Comparison of ENCODE assay signal across 16 cellular contexts in genomic region chr12:24246921-24247320, GRCh38.
DNase-seq lines count a peak whose midpoint lies in the region; ATAC-seq and TF ChIP-seq lines count a peak whose summit lies in the region.
"Had no signal": no experiment of that assay in that cellular context is flagged by ENCODE, and none has a peak within 500 bp of the region (broad histone marks: within the 10 kb centered on the region; RNA-seq: fewer than 3 reads in every experiment).

No MANE protein-coding gene starts in this region.

- H3K4me3 ChIP-seq in Caco-2 (ENCODE audit: low read depth, low read length) (no peak overlapping the region), SJCRH30 (no peak overlapping the region)
- H3K4me3 ChIP-seq: GM23338, HAP-1 had no signal

- H3K4me1 ChIP-seq in Caco-2 (no peaks in the 10 kb centered on the region), SJCRH30 (no peaks in the 10 kb centered on the region), foreskin keratinocyte (peaks cover 4% of the 10 kb centered on the region)
- H3K4me1 ChIP-seq: HAP-1 had no signal

- no peaks in the 10 kb centered on the region for H3K36me3 ChIP-seq in Caco-2 (ENCODE audit: control insufficient read depth, insufficient read depth, low read length)
- no peaks in the 10 kb centered on the region for H3K36me3 ChIP-seq in SJCRH30
- H3K36me3 ChIP-seq: HAP-1 had no signal

- no TSS peak for BruUV-seq in Caco-2 (replicated peaks; lab: Mats Ljungman, UMichigan)

- no peaks in the 10 kb centered on the region for H3K4me1 Mint-ChIP-seq in Caco-2 (ENCODE audit: low read depth, unreplicated experiment)
- H3K4me1 Mint-ChIP-seq in WTC11: peaks cover 58% of the 10 kb centered on the region
- H3K4me1 Mint-ChIP-seq: B cell had no signal

- no peaks in the 10 kb centered on the region for H3K27me3 Mint-ChIP-seq in Caco-2 (ENCODE audit: insufficient read depth, unreplicated experiment)
- H3K27me3 Mint-ChIP-seq in WTC11 (ENCODE audit: low read depth): no peaks in the 10 kb centered on the region
- H3K27me3 Mint-ChIP-seq: B cell; CD4-positive, alpha-beta T cell had no signal

- intact Hi-C loops in Caco-2 (cut with micrococcal nuclease; ENCODE audit: unreplicated experiment): loop anchor here (1.0 kb wide), 1 partner anchor 9 kb away; no protein-coding TSS in a partner anchor

- POLR2A ChIA-PET in Caco-2 (lab: Charles Lee): no interaction called here
- POLR2A ChIA-PET in WTC11 (lab: Charles Lee): no interaction called here

- H3K36me3 Mint-ChIP-seq in Caco-2 (ENCODE audit: insufficient read depth, unreplicated experiment) (no peaks in the 10 kb centered on the region), WTC11 (no peaks in the 10 kb centered on the region)

- CTCF ChIA-PET in Caco-2 (lab: Charles Lee) (interaction anchor here (0.6 kb wide), 1 partner anchor 10 kb away, joined by 5 read pairs; no protein-coding TSS in a partner anchor), WTC11 (lab: Charles Lee) (no interaction called here)

- TF ChIP-seq CTCF in Caco-2 (IDR thresholded peaks at IDR 0.05; ENCODE audit: insufficient read depth in 1 of 2, low read depth in 1 of 2, low read length in 1 of 2, severe bottlenecking in 1 of 2, unreplicated experiment in 1 of 2) (no peak), WTC11 (IDR thresholded peaks at IDR 0.05) (no peak), foreskin keratinocyte (conservative IDR thresholded peaks at IDR 0.05) (no peak)

- H3K9me3 Mint-ChIP-seq in Caco-2 (ENCODE audit: unreplicated experiment): no peaks in the 10 kb centered on the region
- no peaks in the 10 kb centered on the region for H3K9me3 Mint-ChIP-seq in WTC11
- H3K9me3 Mint-ChIP-seq: CD4-positive, alpha-beta T cell; GM23338 had no signal

- no peaks in the 10 kb centered on the region for H3K27me3 ChIP-seq in Caco-2 (replicated peaks; ENCODE audit: control insufficient read depth, insufficient read depth, low read length)
- H3K27me3 ChIP-seq in SJCRH30: no peaks in the 10 kb centered on the region
- no peaks in the 10 kb centered on the region for H3K27me3 ChIP-seq in foreskin keratinocyte

- ATAC-seq in WTC11 (no peak), foreskin keratinocyte (no peak)
- ATAC-seq: GM23338, HepG2 had no signal

- no peak overlapping the region for H3K27ac ChIP-seq in SJCRH30
- H3K27ac ChIP-seq in foreskin keratinocyte: no peak overlapping the region

- no peak for DNase-seq in Caco-2
- no peak for DNase-seq in WTC11 (ENCODE audit: low spot score)
- peak; percentile 94 for DNase-seq in foreskin melanocyte
- DNase-seq in NOMO-1 treated with dmso at 0.1 percent for 144 hours (lab: John Stamatoyannopoulos, UW; ENCODE audit: unreplicated experiment): no peak
- DNase-seq in activated gamma-delta T cell treated with Interleukin-2 at 50 U/mL for 16 hours: no peak
- no peak for DNase-seq in SJCRH30
- no peak for DNase-seq in foreskin keratinocyte
- DNase-seq: C1 segment of cervical spinal cord; CD4-positive, alpha-beta T cell; DMS153; DMS79 treated with DMSO at 0.1 percent for 48 hours; EL had no signal

- no peaks in the 10 kb centered on the region for H3K9me3 ChIP-seq in Caco-2
- H3K9me3 ChIP-seq in SJCRH30 (replicated peaks): no peaks in the 10 kb centered on the region
- H3K9me3 ChIP-seq: HAP-1 had no signal

- H3K4me3 Mint-ChIP-seq in Caco-2 (ENCODE audit: unreplicated experiment) (no peak overlapping the region), WTC11 (no peak overlapping the region)
- H3K4me3 Mint-ChIP-seq: B cell; CD4-positive, alpha-beta T cell; GM23338 had no signal

- H3K27ac Mint-ChIP-seq in Caco-2 (ENCODE audit: unreplicated experiment) (peak overlapping the region; percentile 2), WTC11 (peak overlapping the region; percentile 73; the same call in 1 of the 2 replicates)
- H3K27ac Mint-ChIP-seq: B cell; CD4-positive, alpha-beta T cell; GM23338 had no signal

TF ChIP-seq in WTC11, 78 proteins besides CTCF, POLR2A, EP300 and RAD21:
- TF ChIP-seq CREM (CRISPR knock-in tag; IDR thresholded peaks at IDR 0.05) (no peak), TEAD4 (CRISPR knock-in tag; IDR thresholded peaks at IDR 0.05) (no peak), TP53 (CRISPR knock-in tag; IDR thresholded peaks at IDR 0.05) (no peak), TEAD1 (CRISPR knock-in tag; IDR thresholded peaks at IDR 0.05) (no peak), SOX15 (CRISPR knock-in tag; IDR thresholded peaks at IDR 0.05) (no peak), E2F1 (CRISPR knock-in tag; IDR thresholded peaks at IDR 0.05) (no peak), HMGA2 (CRISPR knock-in tag; IDR thresholded peaks at IDR 0.05) (no peak), GRHL2 (CRISPR knock-in tag; IDR thresholded peaks at IDR 0.05; ENCODE audit: insufficient replicate concordance, severe bottlenecking) (no peak), ERG (CRISPR knock-in tag; IDR thresholded peaks at IDR 0.05) (no peak)
TF ChIP-seq in WTC11: peak in this region for 0.
